ENCODE assay signal across 19 cellular contexts in genomic region chr6:139256087-139256486, GRCh38. TPM values are rescaled to one million over a fixed set of nuclear protein-coding genes. Genes with fewer than 3 reads are reported as not detected.
DNase-seq lines count a peak whose midpoint lies in the region; ATAC-seq and TF ChIP-seq lines count a peak whose summit lies in the region.
"Had no signal": no experiment of that assay in that cellular context is flagged by ENCODE, and none has a peak within 500 bp of the region (broad histone marks: within the 10 kb centered on the region; RNA-seq: fewer than 3 reads in every experiment).

No MANE protein-coding gene starts in this region.

- 3 to 6% methylated on average over 3 of the region's 3 CpGs for WGBS in aorta, 2 donors

- H3K27ac ChIP-seq in ascending aorta (peak overlapping the region; percentile 47 to 75), aorta (ENCODE audit: low read depth in 1 of 2, low read length in 2 of 2) (no peak overlapping the region), upper lobe of right lung (no peak overlapping the region)
- H3K27ac ChIP-seq: 22Rv1, pancreas, thyroid gland had no signal

- H3K4me1 ChIP-seq in ascending aorta: peaks cover 5 to 7% of the 10 kb centered on the region in 2 donors
- H3K4me1 ChIP-seq in aorta (ENCODE audit: control insufficient read depth in 1 of 2, insufficient read depth in 2 of 2, low read length in 2 of 2): peaks cover 0 to 1% of the 10 kb centered on the region in 2 donors
- peaks cover 8% of the 10 kb centered on the region for H3K4me1 ChIP-seq in upper lobe of right lung
- H3K4me1 ChIP-seq: pancreas, thyroid gland had no signal

- H3K27me3 Mint-ChIP-seq in activated CD4-positive, alpha-beta T cell treated with anti-CD3 and anti-CD28 coated beads, Interleukin-2, amount 10 ng/mL, durations not matched to agents 24 days and 14 days: no peaks in the 10 kb centered on the region

- no peaks in the 10 kb centered on the region for H3K36me3 Mint-ChIP-seq in activated CD4-positive, alpha-beta T cell treated with anti-CD3 and anti-CD28 coated beads, Interleukin-2, amount 10 ng/mL, durations not matched to agents 24 days and 14 days (ENCODE audit: low read depth)

- TF ChIP-seq CTCF in ascending aorta (IDR thresholded peaks at IDR 0.05) (no peak), upper lobe of right lung (IDR thresholded peaks at IDR 0.05) (no peak)

- ATAC-seq in aorta (ENCODE audit: low FRiP score) (peak; percentile 36), upper lobe of right lung (no peak)
- ATAC-seq: left ventricle myocardium superior had no signal

- no peak overlapping the region for H3K4me3 Mint-ChIP-seq in activated CD4-positive, alpha-beta T cell treated with anti-CD3 and anti-CD28 coated beads, Interleukin-2, amount 10 ng/mL, durations not matched to agents 24 days and 14 days

- no peak overlapping the region for H3K27ac Mint-ChIP-seq in activated CD4-positive, alpha-beta T cell treated with anti-CD3 and anti-CD28 coated beads, Interleukin-2, amount 10 ng/mL, durations not matched to agents 24 days and 14 days
- H3K27ac Mint-ChIP-seq: activated T-helper 2 cell treated with anti-CD3 and anti-CD28 coated beads, Interferon-gamma antibody, Interleukin-2, Interleukin-4, amounts not matched to agents 10 μg/mL and 5 μg/mL and 100 μg/mL, durations not matched to agents 14 hours and 24 hours and 36 hours had no signal

- H3K4me3 ChIP-seq in ascending aorta: no peak overlapping the region
- H3K4me3 ChIP-seq in aorta (ENCODE audit: low read length in 2 of 2): no peak overlapping the region
- H3K4me3 ChIP-seq in upper lobe of right lung: no peak overlapping the region
- H3K4me3 ChIP-seq: pancreas, thyroid gland had no signal

- H3K27me3 ChIP-seq in ascending aorta (no peaks in the 10 kb centered on the region), aorta (ENCODE audit: control insufficient read depth in 1 of 2, insufficient read depth in 2 of 2, low read length in 1 of 2) (no peaks in the 10 kb centered on the region), upper lobe of right lung (no peaks in the 10 kb centered on the region)
- H3K27me3 ChIP-seq: pancreas, thyroid gland had no signal

- intact Hi-C loops in activated CD4-positive, alpha-beta T cell treated with anti-CD3 and anti-CD28 coated beads, Interleukin-2, amount 10 ng/mL, durations not matched to agents 24 days and 14 days (cut with micrococcal nuclease): no loop called here
- intact Hi-C loops in ascending aorta (cut with DNase I): no loop called here
- intact Hi-C loops in aorta (cut with DNase I): no loop called here
- intact Hi-C loops in upper lobe of right lung (cut with DNase I): no loop called here

- no peaks in the 10 kb centered on the region for H3K9me3 Mint-ChIP-seq in activated CD4-positive, alpha-beta T cell treated with anti-CD3 and anti-CD28 coated beads, Interleukin-2, amount 10 ng/mL, durations not matched to agents 24 days and 14 days
- H3K9me3 Mint-ChIP-seq: activated T-helper 2 cell treated with anti-CD3 and anti-CD28 coated beads, Interferon-gamma antibody, Interleukin-2, Interleukin-4, amounts not matched to agents 10 μg/mL and 5 μg/mL and 100 μg/mL, durations not matched to agents 14 hours and 24 hours and 36 hours had no signal

- peak; percentile 39 for DNase-seq in activated CD4-positive, alpha-beta T cell treated with anti-CD3 and anti-CD28 coated beads, Interleukin-2, amount 10 ng/mL, durations not matched to agents 24 days and 14 days
- no peak for DNase-seq in activated CD4-positive, alpha-beta T cell treated with anti-CD3 and anti-CD28 coated beads for 1 hour
- peak in 1 of 2 donors; percentile 79 for DNase-seq in ascending aorta (ENCODE audit: low spot score in 2 of 2)
- peak; percentile 77 for DNase-seq in iris pigment epithelial cell (ENCODE audit: low read depth)
- DNase-seq in aorta: peak in 1 of 2 donors; percentile 63
- DNase-seq in SKM-1 (lab: John Stamatoyannopoulos, UW; ENCODE audit: unreplicated experiment): no peak
- DNase-seq in upper lobe of right lung: no peak
- DNase-seq in stimulated activated CD4-positive, alpha-beta T cell treated with anti-CD3 and anti-CD28 coated beads, Interleukin-12 subunit alpha, Interleukin-12 subunit beta, amount 100 ng/mL, for 4 hours: no peak
- DNase-seq: left ventricle myocardium superior; NCI-H1694; NCI-H345; pancreas; SHP77 treated with DMSO at 0.1 percent for 48 hours; small intestine; stimulated activated CD4-positive, alpha-beta T cell treated with anti-CD3 and anti-CD28 coated beads, Interleukin-4, amount 100 ng/mL, for 4 hours; thyroid gland had no signal

- peaks cover 0 to 3% of the 10 kb centered on the region in 2 donors for H3K36me3 ChIP-seq in ascending aorta
- no peaks in the 10 kb centered on the region for H3K36me3 ChIP-seq in aorta (ENCODE audit: control insufficient read depth in 1 of 2, insufficient read depth in 2 of 2, low read length in 1 of 2)
- H3K36me3 ChIP-seq in upper lobe of right lung: no peaks in the 10 kb centered on the region
- H3K36me3 ChIP-seq: pancreas, thyroid gland had no signal

- peaks cover 31% of the 10 kb centered on the region for H3K4me1 Mint-ChIP-seq in activated CD4-positive, alpha-beta T cell treated with anti-CD3 and anti-CD28 coated beads, Interleukin-2, amount 10 ng/mL, durations not matched to agents 24 days and 14 days

- H3K9me3 ChIP-seq in ascending aorta (no peaks in the 10 kb centered on the region), aorta (ENCODE audit: control insufficient read depth, low read length) (no peaks in the 10 kb centered on the region), upper lobe of right lung (no peaks in the 10 kb centered on the region)
- H3K9me3 ChIP-seq: pancreas, thyroid gland had no signal

RNA-seq across cellular contexts. Expression of gene TXLNB, which starts 35.7 kb away (rescaled TPM):
- total RNA-seq in activated CD4-positive, alpha-beta T cell treated with anti-CD3 and anti-CD28 coated beads, Interleukin-2, amount 10 ng/mL, durations not matched to agents 24 days and 14 days: 0.09 TPM in 1 of 2 replicates, not detected in the other
- total RNA-seq in ascending aorta (not detected), aorta (1 to 10 TPM; 1.5 to 3.4 TPM), upper lobe of right lung (1.3 TPM)
- polyA plus RNA-seq in aorta: under 1 TPM; 0.10 to 0.63 TPM
- total RNA-seq: MCF 10A had no signal

Comparison
In these comparisons a context has a peak if more than half of its experiments do, and no peak if none do; other contexts are left out.
1. DNase-seq: peak in activated CD4-positive, alpha-beta T cell treated with anti-CD3 and anti-CD28 coated beads, Interleukin-2, amount 10 ng/mL, durations not matched to agents 24 days and 14 days (single experiment) and iris pigment epithelial cell (single experiment); none in activated CD4-positive, alpha-beta T cell treated with anti-CD3 and anti-CD28 coated beads for 1 hour (single experiment), SKM-1 (single experiment), upper lobe of right lung (single experiment) and stimulated activated CD4-positive, alpha-beta T cell treated with anti-CD3 and anti-CD28 coated beads, Interleukin-12 subunit alpha, Interleukin-12 subunit beta, amount 100 ng/mL, for 4 hours (single experiment).
2. H3K27ac ChIP-seq: peak in ascending aorta (2 of 2); none in aorta (0 of 2) and upper lobe of right lung (single experiment).